In genomic region chr3:172201990-172202318, GRCh38 we compare ENCODE assay signal across 13 cellular contexts.
DNase-seq lines count a peak whose midpoint lies in the region; ATAC-seq, FAIRE-seq and TF ChIP-seq lines count a peak whose summit lies in the region.
"Had no signal": no experiment of that assay in that cellular context is flagged by ENCODE, and none has a peak within 500 bp of the region (broad histone marks: within the 10 kb centered on the region; RNA-seq: fewer than 3 reads in every experiment).

No MANE protein-coding gene starts in this region.

- BruUV-seq in K562 (replicated peaks; lab: Mats Ljungman, UMichigan), result no TSS peak

- H3K9ac ChIP-seq in K562 (ENCODE audit: insufficient read depth in 1 of 2, low read depth in 2 of 2, low read length in 2 of 2) (peak overlapping the region in 1 of 2 experiments; percentile 59; a peak in 2 of 4 replicates), keratinocyte (ENCODE audit: control insufficient read depth, extremely low read depth, insufficient read depth, low read length) (no peak overlapping the region), subcutaneous abdominal adipose tissue (ENCODE audit: low read length in 5 of 5) (peak overlapping the region in 4 of 5 donors; percentile 16 to 64 (median 30))

- H2AFZ ChIP-seq in K562 (ENCODE audit: low read depth, low read length), result peak overlapping the region; percentile 71; the same call in 1 of the 2 replicates
- no peak overlapping the region for H2AFZ ChIP-seq in keratinocyte (ENCODE audit: control insufficient read depth, low read length)

- no peak for TF ChIP-seq POLR2A in K562 (conservative IDR thresholded peaks at IDR 0.05)

- H4K20me1 ChIP-seq in K562 (replicated peaks; ENCODE audit: control insufficient read depth, insufficient read depth, low read length), result no peaks in the 10 kb centered on the region
- H4K20me1 ChIP-seq in keratinocyte (ENCODE audit: control insufficient read depth, extremely low read depth, insufficient read depth, low read length), result no peaks in the 10 kb centered on the region

- DNase-seq in HS-27A (ENCODE audit: low read depth) (peak; percentile 53), K562 (ENCODE audit: extremely low read depth in 1 of 4, low spot score in 3 of 4) (peak in 1 of 4 experiments; percentile 17), keratinocyte (ENCODE audit: low read depth, low spot score) (no peak), LoVo (ENCODE audit: low spot score) (no peak), NCI-H82 (lab: John Stamatoyannopoulos, UW) (no peak)
- DNase-seq: amniotic stem cell; NCI-H1048; stimulated activated naive B cell treated with anti-CD40 and anti-IgM and Interleukin-4, amounts not matched to agents 10 μg/mL and 1 μg/mL and 100 μg/mL, for 72 hours had no signal

- POLR2A ChIA-PET in K562 (lab: Yijun Ruan, JAX), result interaction anchor here (0.7 to 1.9 kb wide), 4 partner anchors 16 to 80 kb away, joined by 3 to 4 read pairs (median 3); no protein-coding TSS in a partner anchor

- no peak for TF ChIP-seq RAD21 in K562 (CRISPR knock-in tag; conservative IDR thresholded peaks at IDR 0.05 in 1 of 2, IDR thresholded peaks at IDR 0.05 in 1 of 2)

- H3K9me1 ChIP-seq in K562 (ENCODE audit: control insufficient read depth, insufficient read depth, low read length) (no peaks in the 10 kb centered on the region), keratinocyte (ENCODE audit: control insufficient read depth, extremely low read depth, insufficient read depth, low read length) (no peaks in the 10 kb centered on the region)

- 38% methylated on average over 3 of the region's 3 CpGs for WGBS in K562 (ENCODE audit: insufficient coverage, low coverage, missing lambda C conversion rate)

- TF ChIP-seq EP300 in K562 (IDR thresholded peaks at IDR 0.05; ENCODE audit: low read length), result no peak

- FAIRE-seq in K562 (lab: Jason Lieb, UNC), result peak; percentile 23
- no peak for FAIRE-seq in keratinocyte (lab: Jason Lieb, UNC)
- FAIRE-seq: GM12891, TTC549 had no signal

- intact Hi-C loops in K562 (cut with micrococcal nuclease), result loop anchor here (5.0 kb wide), 1 partner anchor 165 kb away; the partner anchor contains the start of gene FNDC3B

- TF ChIP-seq CTCF in K562 (IDR thresholded peaks at IDR 0.05 in 2 of 3, conservative IDR thresholded peaks at IDR 0.05 in 1 of 3; ENCODE audit: insufficient read depth in 2 of 3, low read depth in 1 of 3, low read length in 3 of 3), result no peak
- TF ChIP-seq CTCF in keratinocyte (optimal IDR thresholded peaks at IDR 0.05 in 1 of 3, IDR thresholded peaks at IDR 0.05 in 1 of 3, conservative IDR thresholded peaks at IDR 0.05 in 1 of 3; ENCODE audit: extremely low read depth in 1 of 3, insufficient read depth in 2 of 3, low read length in 3 of 3), result no peak

- H3K27ac ChIP-seq in K562 (ENCODE audit: extremely low read depth, low read depth, low read length) (peak overlapping the region; percentile 80; the same call in 2 of the 3 replicates), keratinocyte (ENCODE audit: control insufficient read depth, insufficient read depth, low read length) (peak overlapping the region; percentile 79), subcutaneous abdominal adipose tissue (ENCODE audit: low read depth, low read length) (peak overlapping the region; percentile 69)

- in situ Hi-C loops in K562 (cut with MboI), result no loop called here

- ATAC-seq in K562, result peak; percentile 12; the same call in 1 of the 3 replicates
- no peak for ATAC-seq in GM18907 (IDR thresholded peaks at IDR 0.05; ENCODE audit: unreplicated experiment)
- no peak for ATAC-seq in GM18511 (IDR thresholded peaks at IDR 0.05; ENCODE audit: unreplicated experiment)
- ATAC-seq: stimulated activated naive B cell treated with anti-CD40 and anti-IgM and Interleukin-4, amounts not matched to agents 10 μg/mL and 1 μg/mL and 100 μg/mL, for 72 hours had no signal

- H3K9me3 ChIP-seq in K562 (replicated peaks; ENCODE audit: control insufficient read depth, insufficient read depth, low read depth, low read length) (no peaks in the 10 kb centered on the region), keratinocyte (ENCODE audit: control insufficient read depth, low read depth, low read length) (no peaks in the 10 kb centered on the region), subcutaneous abdominal adipose tissue (ENCODE audit: control insufficient read depth in 5 of 5, low read length in 5 of 5) (no peaks in the 10 kb centered on the region)

- CTCF ChIA-PET in K562 (lab: Yijun Ruan, JAX; ENCODE audit: low intra/inter-chr PET ratio), result no interaction called here

- peaks cover 3% of the 10 kb centered on the region; the same call in 1 of the 3 replicates for H3K36me3 ChIP-seq in K562 (ENCODE audit: control insufficient read depth, insufficient read depth, low read length)
- peaks cover 0 to 2% of the 10 kb centered on the region in 2 experiments for H3K36me3 ChIP-seq in keratinocyte (ENCODE audit: control insufficient read depth in 2 of 2, extremely low read depth in 1 of 2, insufficient read depth in 2 of 2, low read length in 2 of 2)
- no peaks in the 10 kb centered on the region for H3K36me3 ChIP-seq in subcutaneous abdominal adipose tissue (ENCODE audit: control insufficient read depth in 5 of 5, insufficient read depth in 5 of 5, low read length in 5 of 5)

- no peaks in the 10 kb centered on the region for H3K27me3 ChIP-seq in K562 (ENCODE audit: control insufficient read depth in 2 of 2, insufficient read depth in 2 of 2, low read length in 2 of 2)
- H3K27me3 ChIP-seq in keratinocyte (ENCODE audit: control insufficient read depth, extremely low read depth, insufficient read depth, low read length), result no peaks in the 10 kb centered on the region
- H3K27me3 ChIP-seq in subcutaneous abdominal adipose tissue (ENCODE audit: control insufficient read depth in 5 of 5, insufficient read depth in 4 of 5, low read length in 5 of 5), result no peaks in the 10 kb centered on the region

- H3K79me2 ChIP-seq in K562 (ENCODE audit: control insufficient read depth, insufficient read depth, low read length) (peaks cover 68% of the 10 kb centered on the region), keratinocyte (ENCODE audit: control insufficient read depth, insufficient read depth, low read length) (peaks cover 61% of the 10 kb centered on the region)

- H3K4me1 ChIP-seq in K562 (replicated peaks in 1 of 2; ENCODE audit: control insufficient read depth in 2 of 2, insufficient read depth in 2 of 2, low read length in 2 of 2) (peaks cover 3 to 28% of the 10 kb centered on the region in 2 experiments; a peak in 4 of 5 replicates), keratinocyte (ENCODE audit: control insufficient read depth, extremely low read depth, insufficient read depth, low read length) (peaks cover 30% of the 10 kb centered on the region), subcutaneous abdominal adipose tissue (ENCODE audit: control insufficient read depth in 5 of 5, insufficient read depth in 5 of 5, low read length in 5 of 5) (peaks cover 2 to 43% (median 40%) of the 10 kb centered on the region in 5 donors)

- dilution Hi-C loops in keratinocyte (cut with MboI; ENCODE audit: extremely low pct_ligation_motif_present, low sequenced_read_pairs), result no loop called here

- H3K4me2 ChIP-seq in K562 (ENCODE audit: insufficient read depth, low read length) (peak overlapping the region; percentile 58; the same call in 1 of the 2 replicates), keratinocyte (ENCODE audit: control insufficient read depth, extremely low read depth, insufficient read depth, low read depth, low read length) (peak overlapping the region; percentile 69)

- H3K4me3 ChIP-seq in K562 (no peak overlapping the region), keratinocyte (ENCODE audit: control insufficient read depth in 2 of 3, extremely low read depth in 1 of 3, insufficient read depth in 2 of 3, low read depth in 1 of 3, low read length in 3 of 3) (no peak overlapping the region), subcutaneous abdominal adipose tissue (ENCODE audit: low read depth in 1 of 5, low read length in 5 of 5) (no peak overlapping the region)

TF ChIP-seq in K562, 482 proteins besides CTCF, POLR2A, EP300 and RAD21 (continues in another document):
- peak; percentile 33; the same call in 1 of the 2 replicates for TF ChIP-seq POLR2H (tag; IDR thresholded peaks at IDR 0.05; ENCODE audit: low read depth)
- no peak for TF ChIP-seq CBX5 (IDR thresholded peaks at IDR 0.05; ENCODE audit: borderline replicate concordance, low read depth)
- TF ChIP-seq KDM4B (IDR thresholded peaks at IDR 0.05; ENCODE audit: borderline replicate concordance in 2 of 2, low read depth in 1 of 2), result no peak
- TF ChIP-seq ESRRA (IDR thresholded peaks at IDR 0.05; ENCODE audit: borderline replicate concordance, low read depth), result no peak
- no peak for TF ChIP-seq BRD9 (IDR thresholded peaks at IDR 0.05; ENCODE audit: low read depth, partially characterized antibody)
- 0 out of 2 replicates have a peak, but pooled peaks have one; percentile 20 for TF ChIP-seq ZKSCAN8 (CRISPR knock-in tag; IDR thresholded peaks at IDR 0.05)
- no peak for TF ChIP-seq FOXO4 (CRISPR knock-in tag; IDR thresholded peaks at IDR 0.05)
- TF ChIP-seq ZNF589 (CRISPR knock-in tag; IDR thresholded peaks at IDR 0.05; ENCODE audit: low read depth), result peak; percentile 55; the same call in 1 of the 2 replicates
- TF ChIP-seq CREM (IDR thresholded peaks at IDR 0.05; ENCODE audit: low read depth), result no peak
- TF ChIP-seq EP400 (IDR thresholded peaks at IDR 0.05), result 0 out of 2 replicates have a peak, but pooled peaks have one; percentile 22
- no peak for TF ChIP-seq ERF (CRISPR knock-in tag; IDR thresholded peaks at IDR 0.05)
- TF ChIP-seq PRMT5 (CRISPR knock-in tag; IDR thresholded peaks at IDR 0.05), result no peak
- TF ChIP-seq, protein P1, sequence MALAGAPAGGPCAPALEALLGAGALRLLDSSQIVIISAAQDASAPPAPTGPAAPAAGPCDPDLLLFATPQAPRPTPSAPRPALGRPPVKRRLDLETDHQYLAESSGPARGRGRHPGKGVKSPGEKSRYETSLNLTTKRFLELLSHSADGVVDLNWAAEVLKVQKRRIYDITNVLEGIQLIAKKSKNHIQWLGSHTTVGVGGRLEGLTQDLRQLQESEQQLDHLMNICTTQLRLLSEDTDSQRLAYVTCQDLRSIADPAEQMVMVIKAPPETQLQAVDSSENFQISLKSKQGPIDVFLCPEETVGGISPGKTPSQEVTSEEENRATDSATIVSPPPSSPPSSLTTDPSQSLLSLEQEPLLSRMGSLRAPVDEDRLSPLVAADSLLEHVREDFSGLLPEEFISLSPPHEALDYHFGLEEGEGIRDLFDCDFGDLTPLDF (CRISPR knock-in tag; IDR thresholded peaks at IDR 0.05), result no peak
